ENCODE assay signal across 26 cellular contexts in the genomic region with DNA sequence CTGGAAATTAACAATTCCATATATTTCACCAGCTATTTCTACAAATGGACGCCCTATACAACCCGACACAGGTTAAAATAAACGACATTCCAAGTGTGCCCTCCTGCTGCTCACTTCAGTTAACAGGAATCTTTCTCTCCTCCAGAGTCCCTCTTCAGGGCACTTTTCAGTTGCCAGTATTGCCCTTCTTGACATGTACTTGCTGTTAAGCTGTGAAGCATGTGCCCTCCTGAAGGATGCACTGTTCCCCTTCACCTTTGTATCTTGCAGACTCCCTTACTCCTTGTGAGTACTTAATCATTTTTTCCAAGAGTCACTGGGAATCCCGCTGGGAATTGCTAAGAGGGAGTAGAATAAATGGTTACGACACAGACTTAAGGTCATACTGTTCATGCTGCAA.
"Had no signal": no experiment of that assay in that cellular context is flagged by ENCODE, and none has a peak within 500 bp of the region (broad histone marks: within the 10 kb centered on the region; RNA-seq: fewer than 3 reads in every experiment).

No MANE protein-coding gene starts in this region.

- H3K4me1 Mint-ChIP-seq: naive thymus-derived CD4-positive, alpha-beta T cell; nephron had no signal

- H3K9ac ChIP-seq: neural progenitor cell, parathyroid adenoma had no signal

- H3K27ac ChIP-seq: colonic mucosa, esophagus muscularis mucosa, left lung, neural progenitor cell, parathyroid adenoma, prostate gland, right atrium auricular region, stomach, thyroid gland had no signal

- H3K4me3 Mint-ChIP-seq: dendritic cell treated with granulocyte-macrophage colony-stimulating factor and Interleukin-4, amounts not matched to agents 40 ng/mL and 50 ng/mL, for 4 days; nephron; neural progenitor cell had no signal

- H3K27ac Mint-ChIP-seq: dendritic cell treated with granulocyte-macrophage colony-stimulating factor and Interleukin-4, amounts not matched to agents 40 ng/mL and 50 ng/mL, for 4 days; naive thymus-derived CD4-positive, alpha-beta T cell; nephron; neural progenitor cell had no signal

- H3K4me1 ChIP-seq: colonic mucosa, esophagus muscularis mucosa, left lung, neural progenitor cell, parathyroid adenoma, prostate gland, right atrium auricular region, stomach, thyroid gland had no signal

- H3K9me3 ChIP-seq: colonic mucosa, esophagus muscularis mucosa, left lung, prostate gland, right atrium auricular region, stomach, thyroid gland had no signal

- H3K36me3 ChIP-seq: colonic mucosa, esophagus muscularis mucosa, left lung, neural progenitor cell, prostate gland, right atrium auricular region, stomach, thyroid gland had no signal

- H3K36me3 Mint-ChIP-seq: naive thymus-derived CD4-positive, alpha-beta T cell had no signal

- H3K27me3 Mint-ChIP-seq: dendritic cell treated with granulocyte-macrophage colony-stimulating factor and Interleukin-4, amounts not matched to agents 40 ng/mL and 50 ng/mL, for 4 days; naive thymus-derived CD4-positive, alpha-beta T cell had no signal

- H3K9me3 Mint-ChIP-seq: dendritic cell treated with granulocyte-macrophage colony-stimulating factor and Interleukin-4, amounts not matched to agents 40 ng/mL and 50 ng/mL, for 4 days; nephron had no signal

- H3K4me3 ChIP-seq: colonic mucosa, esophagus muscularis mucosa, left lung, neural progenitor cell, prostate gland, right atrium auricular region, smooth muscle cell, stomach, thyroid gland had no signal

- DNase-seq: colonic mucosa; effector CD8-positive, alpha-beta T cell; foreskin melanocyte; hypothalamus; kidney; left cardiac atrium; left lung; mesenchymal stem cell; midbrain; naive thymus-derived CD4-positive, alpha-beta T cell; stimulated activated CD4-positive, alpha-beta T cell treated with anti-CD3 and anti-CD28 coated beads, Interleukin-12 subunit alpha, Interleukin-12 subunit beta, amount 100 ng/mL, for 4 hours; stimulated activated CD4-positive, alpha-beta T cell treated with anti-CD3 and anti-CD28 coated beads, Interleukin-1b, Interleukin-23, amount 100 ng/mL, for 48 hours; stimulated activated CD4-positive, alpha-beta T cell treated with anti-CD3 and anti-CD28 coated beads, Interleukin-4, amount 100 ng/mL, for 1 hour; stimulated activated CD8-positive, alpha-beta memory T cell treated with anti-CD3 and anti-CD28 coated beads, Interleukin-4, amount 100 ng/mL, for 48 hours; stimulated activated naive CD4-positive, alpha-beta T cell; stomach; trophoblast cell had no signal

- H3K27me3 ChIP-seq: colonic mucosa, left lung, neural progenitor cell, right atrium auricular region, stomach, thyroid gland had no signal
